Comparison of ENCODE assay signal across 2 cellular contexts in the genomic region with DNA sequence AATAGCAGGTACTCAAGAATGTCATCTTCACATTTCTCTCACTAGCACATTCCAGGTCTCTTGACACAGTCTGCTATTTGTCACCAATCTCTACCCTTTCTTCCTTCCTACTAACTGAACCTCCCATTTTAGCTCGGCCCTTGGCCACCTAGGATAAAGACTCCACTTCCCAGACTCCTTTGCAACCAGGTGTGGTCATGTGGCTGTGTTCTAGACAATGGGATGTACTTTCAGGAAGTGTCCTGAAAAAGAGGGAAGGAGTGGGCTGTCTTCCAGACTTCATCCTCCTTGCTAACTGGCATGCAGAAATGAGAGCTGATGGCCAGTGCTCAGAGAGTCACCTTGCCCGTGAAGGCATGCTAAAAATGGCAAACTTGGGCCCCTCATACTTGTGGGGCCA.
TF ChIP-seq lines count a peak whose summit lies in the region.

No MANE protein-coding gene starts in this region.

TF ChIP-seq in GM23338, 12 proteins besides CTCF, POLR2A, EP300 and RAD21 (continued from another document):
- TF ChIP-seq ZNF462 (CRISPR knock-in tag; IDR thresholded peaks at IDR 0.05) (no peak), EZH2phosphoT487 (IDR thresholded peaks at IDR 0.05; ENCODE audit: unreplicated experiment) (no peak)

TF ChIP-seq in K562, 482 proteins besides CTCF, POLR2A, EP300 and RAD21 (continued from another document):
- TF ChIP-seq, protein P1, sequence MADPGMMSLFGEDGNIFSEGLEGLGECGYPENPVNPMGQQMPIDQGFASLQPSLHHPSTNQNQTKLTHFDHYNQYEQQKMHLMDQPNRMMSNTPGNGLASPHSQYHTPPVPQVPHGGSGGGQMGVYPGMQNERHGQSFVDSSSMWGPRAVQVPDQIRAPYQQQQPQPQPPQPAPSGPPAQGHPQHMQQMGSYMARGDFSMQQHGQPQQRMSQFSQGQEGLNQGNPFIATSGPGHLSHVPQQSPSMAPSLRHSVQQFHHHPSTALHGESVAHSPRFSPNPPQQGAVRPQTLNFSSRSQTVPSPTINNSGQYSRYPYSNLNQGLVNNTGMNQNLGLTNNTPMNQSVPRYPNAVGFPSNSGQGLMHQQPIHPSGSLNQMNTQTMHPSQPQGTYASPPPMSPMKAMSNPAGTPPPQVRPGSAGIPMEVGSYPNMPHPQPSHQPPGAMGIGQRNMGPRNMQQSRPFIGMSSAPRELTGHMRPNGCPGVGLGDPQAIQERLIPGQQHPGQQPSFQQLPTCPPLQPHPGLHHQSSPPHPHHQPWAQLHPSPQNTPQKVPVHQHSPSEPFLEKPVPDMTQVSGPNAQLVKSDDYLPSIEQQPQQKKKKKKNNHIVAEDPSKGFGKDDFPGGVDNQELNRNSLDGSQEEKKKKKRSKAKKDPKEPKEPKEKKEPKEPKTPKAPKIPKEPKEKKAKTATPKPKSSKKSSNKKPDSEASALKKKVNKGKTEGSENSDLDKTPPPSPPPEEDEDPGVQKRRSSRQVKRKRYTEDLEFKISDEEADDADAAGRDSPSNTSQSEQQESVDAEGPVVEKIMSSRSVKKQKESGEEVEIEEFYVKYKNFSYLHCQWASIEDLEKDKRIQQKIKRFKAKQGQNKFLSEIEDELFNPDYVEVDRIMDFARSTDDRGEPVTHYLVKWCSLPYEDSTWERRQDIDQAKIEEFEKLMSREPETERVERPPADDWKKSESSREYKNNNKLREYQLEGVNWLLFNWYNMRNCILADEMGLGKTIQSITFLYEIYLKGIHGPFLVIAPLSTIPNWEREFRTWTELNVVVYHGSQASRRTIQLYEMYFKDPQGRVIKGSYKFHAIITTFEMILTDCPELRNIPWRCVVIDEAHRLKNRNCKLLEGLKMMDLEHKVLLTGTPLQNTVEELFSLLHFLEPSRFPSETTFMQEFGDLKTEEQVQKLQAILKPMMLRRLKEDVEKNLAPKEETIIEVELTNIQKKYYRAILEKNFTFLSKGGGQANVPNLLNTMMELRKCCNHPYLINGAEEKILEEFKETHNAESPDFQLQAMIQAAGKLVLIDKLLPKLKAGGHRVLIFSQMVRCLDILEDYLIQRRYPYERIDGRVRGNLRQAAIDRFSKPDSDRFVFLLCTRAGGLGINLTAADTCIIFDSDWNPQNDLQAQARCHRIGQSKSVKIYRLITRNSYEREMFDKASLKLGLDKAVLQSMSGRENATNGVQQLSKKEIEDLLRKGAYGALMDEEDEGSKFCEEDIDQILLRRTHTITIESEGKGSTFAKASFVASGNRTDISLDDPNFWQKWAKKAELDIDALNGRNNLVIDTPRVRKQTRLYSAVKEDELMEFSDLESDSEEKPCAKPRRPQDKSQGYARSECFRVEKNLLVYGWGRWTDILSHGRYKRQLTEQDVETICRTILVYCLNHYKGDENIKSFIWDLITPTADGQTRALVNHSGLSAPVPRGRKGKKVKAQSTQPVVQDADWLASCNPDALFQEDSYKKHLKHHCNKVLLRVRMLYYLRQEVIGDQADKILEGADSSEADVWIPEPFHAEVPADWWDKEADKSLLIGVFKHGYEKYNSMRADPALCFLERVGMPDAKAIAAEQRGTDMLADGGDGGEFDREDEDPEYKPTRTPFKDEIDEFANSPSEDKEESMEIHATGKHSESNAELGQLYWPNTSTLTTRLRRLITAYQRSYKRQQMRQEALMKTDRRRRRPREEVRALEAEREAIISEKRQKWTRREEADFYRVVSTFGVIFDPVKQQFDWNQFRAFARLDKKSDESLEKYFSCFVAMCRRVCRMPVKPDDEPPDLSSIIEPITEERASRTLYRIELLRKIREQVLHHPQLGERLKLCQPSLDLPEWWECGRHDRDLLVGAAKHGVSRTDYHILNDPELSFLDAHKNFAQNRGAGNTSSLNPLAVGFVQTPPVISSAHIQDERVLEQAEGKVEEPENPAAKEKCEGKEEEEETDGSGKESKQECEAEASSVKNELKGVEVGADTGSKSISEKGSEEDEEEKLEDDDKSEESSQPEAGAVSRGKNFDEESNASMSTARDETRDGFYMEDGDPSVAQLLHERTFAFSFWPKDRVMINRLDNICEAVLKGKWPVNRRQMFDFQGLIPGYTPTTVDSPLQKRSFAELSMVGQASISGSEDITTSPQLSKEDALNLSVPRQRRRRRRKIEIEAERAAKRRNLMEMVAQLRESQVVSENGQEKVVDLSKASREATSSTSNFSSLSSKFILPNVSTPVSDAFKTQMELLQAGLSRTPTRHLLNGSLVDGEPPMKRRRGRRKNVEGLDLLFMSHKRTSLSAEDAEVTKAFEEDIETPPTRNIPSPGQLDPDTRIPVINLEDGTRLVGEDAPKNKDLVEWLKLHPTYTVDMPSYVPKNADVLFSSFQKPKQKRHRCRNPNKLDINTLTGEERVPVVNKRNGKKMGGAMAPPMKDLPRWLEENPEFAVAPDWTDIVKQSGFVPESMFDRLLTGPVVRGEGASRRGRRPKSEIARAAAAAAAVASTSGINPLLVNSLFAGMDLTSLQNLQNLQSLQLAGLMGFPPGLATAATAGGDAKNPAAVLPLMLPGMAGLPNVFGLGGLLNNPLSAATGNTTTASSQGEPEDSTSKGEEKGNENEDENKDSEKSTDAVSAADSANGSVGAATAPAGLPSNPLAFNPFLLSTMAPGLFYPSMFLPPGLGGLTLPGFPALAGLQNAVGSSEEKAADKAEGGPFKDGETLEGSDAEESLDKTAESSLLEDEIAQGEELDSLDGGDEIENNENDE (IDR thresholded peaks at IDR 0.05; ENCODE audit: low read depth, low read length) = no peak
- TF ChIP-seq USF2 (CRISPR knock-in tag; IDR thresholded peaks at IDR 0.05) = peak; percentile 53
